33 cellular contexts compared by ENCODE assay signal in the genomic region with DNA sequence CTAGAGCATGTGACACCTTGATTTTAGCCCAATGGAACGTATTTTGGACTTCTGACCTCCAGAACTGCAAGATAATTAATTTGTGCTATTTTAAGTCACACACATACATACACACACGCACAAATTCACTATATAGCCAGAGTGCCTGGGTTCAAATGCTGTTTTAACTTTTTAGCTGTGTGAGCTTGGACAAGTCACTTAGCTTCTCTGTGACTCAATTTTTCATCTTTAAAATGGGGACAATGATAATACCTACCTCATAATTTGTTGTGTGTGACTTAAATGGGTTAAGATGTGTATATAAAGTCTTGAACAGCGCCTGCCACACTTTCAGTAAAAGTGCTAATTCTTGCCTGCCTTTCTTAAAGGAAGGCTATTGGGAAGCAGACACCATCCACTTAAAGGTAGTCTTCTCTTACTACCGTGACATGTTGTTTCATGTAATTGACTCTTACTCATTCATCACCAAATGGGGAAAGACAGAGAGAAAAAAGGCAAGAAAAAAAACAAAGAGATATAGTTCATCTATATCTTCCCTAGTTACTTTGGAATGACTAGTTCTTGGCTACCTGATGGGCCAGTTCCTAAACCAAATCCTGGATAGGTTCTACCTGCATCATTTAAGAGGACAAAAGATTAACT. TPM values are rescaled to one million over a fixed set of nuclear protein-coding genes. Genes with fewer than 3 reads are reported as not detected.
DNase-seq lines count a peak whose midpoint lies in the region; ATAC-seq, FAIRE-seq and TF ChIP-seq lines count a peak whose summit lies in the region.
"Had no signal": no experiment of that assay in that cellular context is flagged by ENCODE, and none has a peak within 500 bp of the region (broad histone marks: within the 10 kb centered on the region; RNA-seq: fewer than 3 reads in every experiment).

No MANE protein-coding gene starts in this region.

- no peaks in the 10 kb centered on the region; the same call in 2 of the 3 replicates for H3K79me2 ChIP-seq in K562 (ENCODE audit: control insufficient read depth, insufficient read depth, low read length)

- H3K27ac ChIP-seq in CD8-positive, alpha-beta memory T cell (ENCODE audit: low read depth, low read length) = no peak overlapping the region
- H3K27ac ChIP-seq in K562 (ENCODE audit: extremely low read depth, low read depth, low read length) (no peak overlapping the region), prostate gland (no peak overlapping the region)
- no peak overlapping the region for H3K27ac ChIP-seq in naive thymus-derived CD4-positive, alpha-beta T cell (ENCODE audit: low read depth, low read length)
- H3K27ac ChIP-seq: ascending aorta, coronary artery, psoas muscle, sigmoid colon had no signal

- H3K9ac ChIP-seq in K562 (ENCODE audit: insufficient read depth in 1 of 2, low read depth in 2 of 2, low read length in 2 of 2) = no peak overlapping the region

- no peaks in the 10 kb centered on the region for H3K27me3 Mint-ChIP-seq in activated T-cell treated with anti-CD3 and anti-CD28 coated beads, Interleukin-2, amount 50 U/mL, for 24 hours
- no peaks in the 10 kb centered on the region for H3K27me3 Mint-ChIP-seq in activated T-cell treated with anti-CD3 and anti-CD28 coated beads, Interleukin-2, amount 50 U/mL, for 4 hours (ENCODE audit: low read depth)
- H3K27me3 Mint-ChIP-seq in CD8-positive, alpha-beta memory T cell = peaks cover 0 to 1% of the 10 kb centered on the region in 2 donors
- no peaks in the 10 kb centered on the region for H3K27me3 Mint-ChIP-seq in naive thymus-derived CD4-positive, alpha-beta T cell

- TF ChIP-seq CTCF in K562 (IDR thresholded peaks at IDR 0.05 in 2 of 3, conservative IDR thresholded peaks at IDR 0.05 in 1 of 3; ENCODE audit: insufficient read depth in 2 of 3, low read depth in 1 of 3, low read length in 3 of 3) (no peak), prostate gland (IDR thresholded peaks at IDR 0.05) (no peak)

- H3K27ac Mint-ChIP-seq in activated T-cell treated with anti-CD3 and anti-CD28 coated beads, Interleukin-2, amount 50 U/mL, for 24 hours = peak overlapping the region; percentile 87
- peak overlapping the region in 7 of 8 donors; percentile 0 to 87 (median 37) for H3K27ac Mint-ChIP-seq in CD8-positive, alpha-beta memory T cell
- peak overlapping the region in 8 of 9 donors; percentile 18 to 91 (median 78) for H3K27ac Mint-ChIP-seq in naive thymus-derived CD4-positive, alpha-beta T cell

- peaks cover 8% of the 10 kb centered on the region for H3K9me3 ChIP-seq in CD8-positive, alpha-beta memory T cell (ENCODE audit: low read length)
- no peaks in the 10 kb centered on the region for H3K9me3 ChIP-seq in K562 (replicated peaks; ENCODE audit: control insufficient read depth, insufficient read depth, low read depth, low read length)
- H3K9me3 ChIP-seq in naive thymus-derived CD4-positive, alpha-beta T cell (ENCODE audit: control insufficient read depth in 2 of 3, low read length in 3 of 3) = peaks cover 0 to 19% (median 0%) of the 10 kb centered on the region in 3 experiments
- H3K9me3 ChIP-seq in prostate gland = no peaks in the 10 kb centered on the region
- H3K9me3 ChIP-seq: ascending aorta, psoas muscle, sigmoid colon, tibial nerve had no signal

- no TSS peak for BruUV-seq in K562 (replicated peaks; lab: Mats Ljungman, UMichigan)

- peaks cover 89% of the 10 kb centered on the region for H3K36me3 Mint-ChIP-seq in activated T-cell treated with anti-CD3 and anti-CD28 coated beads, Interleukin-2, amount 50 U/mL, for 24 hours (ENCODE audit: low read depth)
- H3K36me3 Mint-ChIP-seq in activated T-cell treated with anti-CD3 and anti-CD28 coated beads, Interleukin-2, amount 50 U/mL, for 4 hours (ENCODE audit: insufficient read depth) = peaks cover 59% of the 10 kb centered on the region
- peaks cover 41 to 70% (median 61%) of the 10 kb centered on the region in 3 donors for H3K36me3 Mint-ChIP-seq in CD8-positive, alpha-beta memory T cell
- H3K36me3 Mint-ChIP-seq in naive thymus-derived CD4-positive, alpha-beta T cell = peaks cover 34 to 77% (median 65%) of the 10 kb centered on the region in 5 donors

- no peaks in the 10 kb centered on the region for H3K9me1 ChIP-seq in K562 (ENCODE audit: control insufficient read depth, insufficient read depth, low read length)

- DNase-seq in activated T-cell treated with anti-CD3 and anti-CD28 coated beads, Interleukin-2, amount 50 U/mL, for 24 hours = no peak
- no peak for DNase-seq in activated T-cell treated with anti-CD3 and anti-CD28 coated beads, Interleukin-2, amount 50 U/mL, for 4 hours
- DNase-seq in CD8-positive, alpha-beta memory T cell = no peak
- DNase-seq in K562 (ENCODE audit: extremely low read depth in 1 of 4, low spot score in 3 of 4) (no peak), prostate gland (ENCODE audit: low spot score) (no peak), GM19238 (ENCODE audit: insufficient read length, low spot score) (no peak)
- DNase-seq in naive thymus-derived CD4-positive, alpha-beta T cell = no peak
- DNase-seq: activated CD4-positive, CD25-positive, alpha-beta regulatory T cell treated with anti-CD3 and anti-CD28 coated beads, Interleukin-2, amount 50 U/mL, for 72 hours; activated naive CD4-positive, alpha-beta T cell; activated T-cell treated with anti-CD3 and anti-CD28 coated beads, Interleukin-2, amount 50 U/mL, for 48 hours; AML-193; effector CD8-positive, alpha-beta T cell; erythroblast; glutamatergic neuron; H9; Kasumi-1; mesenchymal stem cell; NCI-H146; psoas muscle; Right ventricle myocardium superior; sigmoid colon; stimulated activated CD4-positive, alpha-beta T cell treated with anti-CD3 and anti-CD28 coated beads, Interleukin-12 subunit alpha, Interleukin-12 subunit beta, amount 100 ng/mL, for 4 hours; stimulated activated CD4-positive, alpha-beta T cell treated with anti-CD3 and anti-CD28 coated beads, Interleukin-2, amount 100 ng/mL, for 48 hours; T-helper 2 cell had no signal

- H3K9me3 Mint-ChIP-seq in activated T-cell treated with anti-CD3 and anti-CD28 coated beads, Interleukin-2, amount 50 U/mL, for 24 hours = peaks cover 41% of the 10 kb centered on the region
- peaks cover 35% of the 10 kb centered on the region for H3K9me3 Mint-ChIP-seq in activated T-cell treated with anti-CD3 and anti-CD28 coated beads, Interleukin-2, amount 50 U/mL, for 4 hours
- peaks cover 19 to 60% (median 50%) of the 10 kb centered on the region in 5 donors for H3K9me3 Mint-ChIP-seq in CD8-positive, alpha-beta memory T cell
- H3K9me3 Mint-ChIP-seq in naive thymus-derived CD4-positive, alpha-beta T cell = peaks cover 11 to 67% (median 42%) of the 10 kb centered on the region in 11 donors

- H3K36me3 ChIP-seq in CD8-positive, alpha-beta memory T cell (ENCODE audit: insufficient read depth, low read length) = peaks cover 5% of the 10 kb centered on the region
- H3K36me3 ChIP-seq in K562 (ENCODE audit: control insufficient read depth, insufficient read depth, low read length) = peaks cover 14% of the 10 kb centered on the region
- peaks cover 0 to 18% (median 0%) of the 10 kb centered on the region in 3 experiments for H3K36me3 ChIP-seq in naive thymus-derived CD4-positive, alpha-beta T cell (ENCODE audit: control insufficient read depth in 2 of 3, insufficient read depth in 3 of 3, low read length in 3 of 3)
- no peaks in the 10 kb centered on the region for H3K36me3 ChIP-seq in prostate gland

- H3K4me3 ChIP-seq in CD8-positive, alpha-beta memory T cell (ENCODE audit: low read length) = no peak overlapping the region
- H3K4me3 ChIP-seq in K562 (no peak overlapping the region), prostate gland (no peak overlapping the region)
- no peak overlapping the region for H3K4me3 ChIP-seq in naive thymus-derived CD4-positive, alpha-beta T cell (ENCODE audit: low read length)
- H3K4me3 ChIP-seq: ascending aorta, coronary artery, psoas muscle, sigmoid colon, tibial nerve had no signal

- POLR2A ChIA-PET in CD8-positive, alpha-beta memory T cell (lab: Charles Lee) = no interaction called here
- POLR2A ChIA-PET in K562 (lab: Yijun Ruan, JAX) = interaction anchor here (0.7 kb wide), 1 partner anchor 9 kb away, joined by 3 read pairs; no protein-coding TSS in a partner anchor
- POLR2A ChIA-PET in naive thymus-derived CD4-positive, alpha-beta T cell (lab: Charles Lee) = interaction anchor here (1.5 kb wide), 1 partner anchor 9 kb away, joined by 4 read pairs; no protein-coding TSS in a partner anchor

- no peaks in the 10 kb centered on the region for H3K27me3 ChIP-seq in CD8-positive, alpha-beta memory T cell (ENCODE audit: insufficient read depth, low read length, poor library complexity, severe bottlenecking)
- H3K27me3 ChIP-seq in K562 (ENCODE audit: control insufficient read depth in 2 of 2, insufficient read depth in 2 of 2, low read length in 2 of 2) = no peaks in the 10 kb centered on the region
- no peaks in the 10 kb centered on the region for H3K27me3 ChIP-seq in naive thymus-derived CD4-positive, alpha-beta T cell (ENCODE audit: control insufficient read depth in 2 of 2, insufficient read depth in 2 of 2, low read length in 2 of 2)
- no peaks in the 10 kb centered on the region for H3K27me3 ChIP-seq in prostate gland (replicated peaks; ENCODE audit: insufficient read depth)
- H3K27me3 ChIP-seq: ascending aorta, sigmoid colon, tibial nerve had no signal

- no peak for TF ChIP-seq RAD21 in K562 (CRISPR knock-in tag; conservative IDR thresholded peaks at IDR 0.05 in 1 of 2, IDR thresholded peaks at IDR 0.05 in 1 of 2)

- TF ChIP-seq POLR2A in K562 (conservative IDR thresholded peaks at IDR 0.05) = no peak
- TF ChIP-seq POLR2A in prostate gland (IDR thresholded peaks at IDR 0.05) = no peak

- WGBS in K562 (ENCODE audit: insufficient coverage, low coverage, missing lambda C conversion rate) = 89% methylated on average over 4 of the region's 4 CpGs
- WGBS in prostate gland = 98% methylated on average over 4 of the region's 4 CpGs

- intact Hi-C loops in K562 (cut with micrococcal nuclease) (no loop called here), prostate gland (cut with DNase I) (no loop called here)
- intact Hi-C loops in naive thymus-derived CD4-positive, alpha-beta T cell (cut with micrococcal nuclease) = no loop called here

- H3K4me1 ChIP-seq in CD8-positive, alpha-beta memory T cell (ENCODE audit: insufficient read depth, low read length) = peaks cover 28% of the 10 kb centered on the region
- H3K4me1 ChIP-seq in K562 (replicated peaks in 1 of 2; ENCODE audit: control insufficient read depth in 2 of 2, insufficient read depth in 2 of 2, low read length in 2 of 2) (peaks cover 9 to 10% of the 10 kb centered on the region in 2 experiments; a peak in 3 of 5 replicates), prostate gland (replicated peaks) (no peaks in the 10 kb centered on the region)
- peaks cover 25 to 27% of the 10 kb centered on the region in 2 donors for H3K4me1 ChIP-seq in naive thymus-derived CD4-positive, alpha-beta T cell (ENCODE audit: control insufficient read depth in 2 of 2, insufficient read depth in 2 of 2, low read length in 2 of 2)
- H3K4me1 ChIP-seq: ascending aorta had no signal

- peaks cover 80% of the 10 kb centered on the region for H3K4me1 Mint-ChIP-seq in activated T-cell treated with anti-CD3 and anti-CD28 coated beads, Interleukin-2, amount 50 U/mL, for 24 hours (ENCODE audit: low read depth)
- peaks cover 62% of the 10 kb centered on the region for H3K4me1 Mint-ChIP-seq in activated T-cell treated with anti-CD3 and anti-CD28 coated beads, Interleukin-2, amount 50 U/mL, for 4 hours (ENCODE audit: low read depth)
- peaks cover 53 to 83% (median 66%) of the 10 kb centered on the region in 3 donors for H3K4me1 Mint-ChIP-seq in CD8-positive, alpha-beta memory T cell
- peaks cover 25 to 83% (median 69%) of the 10 kb centered on the region in 7 donors for H3K4me1 Mint-ChIP-seq in naive thymus-derived CD4-positive, alpha-beta T cell

- ATAC-seq in activated T-cell treated with anti-CD3 and anti-CD28 coated beads, Interleukin-2, amount 50 U/mL, for 4 hours = no peak
- ATAC-seq in K562 (no peak), GM18907 (IDR thresholded peaks at IDR 0.05; ENCODE audit: unreplicated experiment) (no peak)
- no peak for ATAC-seq in naive thymus-derived CD4-positive, alpha-beta T cell
- ATAC-seq: HepG2, left lobe of liver, Panc1, psoas muscle had no signal

- H3K4me3 Mint-ChIP-seq in activated T-cell treated with anti-CD3 and anti-CD28 coated beads, Interleukin-2, amount 50 U/mL, for 24 hours = no peak overlapping the region
- H3K4me3 Mint-ChIP-seq in activated T-cell treated with anti-CD3 and anti-CD28 coated beads, Interleukin-2, amount 50 U/mL, for 4 hours = no peak overlapping the region
- peak overlapping the region in 1 of 7 donors; percentile 16 for H3K4me3 Mint-ChIP-seq in CD8-positive, alpha-beta memory T cell
- peak overlapping the region in 1 of 10 donors; percentile 74 for H3K4me3 Mint-ChIP-seq in naive thymus-derived CD4-positive, alpha-beta T cell
- H3K4me3 Mint-ChIP-seq: H9 had no signal

- H2AFZ ChIP-seq in K562 (ENCODE audit: low read depth, low read length) = no peak overlapping the region

- no peak for TF ChIP-seq EP300 in K562 (IDR thresholded peaks at IDR 0.05; ENCODE audit: low read length)

- CTCF ChIA-PET in CD8-positive, alpha-beta memory T cell (lab: Charles Lee) = no interaction called here
- CTCF ChIA-PET in K562 (lab: Yijun Ruan, JAX; ENCODE audit: low intra/inter-chr PET ratio) = no interaction called here
- CTCF ChIA-PET in naive thymus-derived CD4-positive, alpha-beta T cell (lab: Charles Lee) = no interaction called here

- in situ Hi-C loops in K562 (cut with MboI) = no loop called here

- no peak overlapping the region for H3K4me2 ChIP-seq in K562 (ENCODE audit: insufficient read depth, low read length)

- no peak for FAIRE-seq in K562 (lab: Jason Lieb, UNC)
- FAIRE-seq: A204.1, HepG2, islet of Langerhans had no signal

- H4K20me1 ChIP-seq in K562 (replicated peaks; ENCODE audit: control insufficient read depth, insufficient read depth, low read length) = no peaks in the 10 kb centered on the region

RNA-seq across cellular contexts. Expression of a gene that starts 56.3 kb away (rescaled TPM):
- 10 to 100 TPM; 37.7 to 48.9 (median 46.3) TPM for total RNA-seq in activated T-cell treated with anti-CD3 and anti-CD28 coated beads, Interleukin-2, amount 50 U/mL, for 4 hours
- total RNA-seq in CD8-positive, alpha-beta memory T cell = 10 to 100 TPM; 47.0 to 47.4 TPM
- polyA plus RNA-seq in CD8-positive, alpha-beta memory T cell = 12.7 TPM
- total RNA-seq in K562 (2011; cell fraction: chromatin; rRNA removed; ENCODE audit: low replicate concordance) = 26.7 and 40.9 TPM in 2 replicates
- 7.3 and 9.2 TPM in 2 replicates for total RNA-seq in K562 (2011; cell fraction: nucleolus; rRNA removed)
- total RNA-seq in K562 (2011; cell fraction: nucleoplasm; rRNA removed) = 23.0 and 38.4 TPM in 2 replicates
- total RNA-seq in K562 (2014; rRNA removed) = 7.2 and 7.4 TPM in 2 replicates
- 17.1 and 19.5 TPM in 2 replicates for total RNA-seq in K562 (2014; rRNA removed; fragmentation: Illumina TruSeq; extraction: Trizol)
- 14.0 and 14.6 TPM in 2 replicates for total RNA-seq in K562 (2015; rRNA removed; fragmentation: Illumina TruSeq; extraction: Trizol)
- total RNA-seq in K562 (2021) = 14.0 and 15.1 TPM in 2 replicates
- 6.0 and 7.2 TPM in 2 replicates for polyA plus RNA-seq in K562 (2011; rRNA removed)
- polyA plus RNA-seq in K562 (2011; cell fraction: cytosol; rRNA removed) = 1.7 and 3.6 TPM in 2 replicates
- 8.3 and 9.2 TPM in 2 replicates for polyA plus RNA-seq in K562 (2011; cell fraction: nucleus; rRNA removed)
- polyA plus RNA-seq in K562 (2012) = 2.9 and 3.0 TPM in 2 replicates
- polyA plus RNA-seq in K562 (2014; fragmentation: Illumina TruSeq; extraction: Trizol) = 5.5 and 5.8 TPM in 2 replicates
- polyA plus RNA-seq in K562 (2014; fragmentation: Nextera tagmentation; extraction: Ambion mirVana) = 1 to 10 TPM; 4.3 to 9.3 TPM
- 3.5 and 3.6 TPM in 2 replicates for polyA plus RNA-seq in K562 (2014; rRNA removed)
- 13.4 and 14.2 TPM in 2 replicates for polyA minus RNA-seq in K562 (2011; rRNA and poly(A)+ RNA removed)
- polyA minus RNA-seq in K562 (2011; cell fraction: cytosol; rRNA and poly(A)+ RNA removed) = 9.3 and 12.6 TPM in 2 replicates
- 6.5 and 9.0 TPM in 2 replicates for polyA minus RNA-seq in K562 (2011; cell fraction: nucleus; rRNA and poly(A)+ RNA removed)
- total RNA-seq in naive thymus-derived CD4-positive, alpha-beta T cell = 10 to 100 TPM; 29.9 to 44.5 (median 38.8) TPM
- polyA plus RNA-seq in naive thymus-derived CD4-positive, alpha-beta T cell = 10 to 100 TPM in 1 of 2 donors, 1 to 10 TPM in 1; 9.0 to 12.9 TPM
- 10 to 100 TPM; 19.8 to 31.0 TPM for total RNA-seq in prostate gland

RNA-seq across cellular contexts. Expression of a gene that starts 57.6 kb away (rescaled TPM):
- 1 to 10 TPM; 4.5 to 6.0 (median 5.8) TPM for total RNA-seq in activated T-cell treated with anti-CD3 and anti-CD28 coated beads, Interleukin-2, amount 50 U/mL, for 4 hours
- 10 to 100 TPM; 11.5 to 12.9 TPM for total RNA-seq in CD8-positive, alpha-beta memory T cell
- polyA plus RNA-seq in CD8-positive, alpha-beta memory T cell = 3.2 TPM
- 22.5 and 64.7 TPM in 2 replicates for total RNA-seq in K562 (2011; cell fraction: chromatin; rRNA removed; ENCODE audit: low replicate concordance)
- total RNA-seq in K562 (2011; cell fraction: nucleolus; rRNA removed) = 18.0 and 20.9 TPM in 2 replicates
- 37.9 and 70.1 TPM in 2 replicates for total RNA-seq in K562 (2011; cell fraction: nucleoplasm; rRNA removed)
- total RNA-seq in K562 (2014; rRNA removed) = 8.5 and 9.1 TPM in 2 replicates
- total RNA-seq in K562 (2014; rRNA removed; fragmentation: Illumina TruSeq; extraction: Trizol) = 27.7 and 29.4 TPM in 2 replicates
- 25.0 and 26.0 TPM in 2 replicates for total RNA-seq in K562 (2015; rRNA removed; fragmentation: Illumina TruSeq; extraction: Trizol)
- total RNA-seq in K562 (2021) = 16.8 and 17.0 TPM in 2 replicates
- 29.7 and 40.7 TPM in 2 replicates for polyA plus RNA-seq in K562 (2011; rRNA removed)
- polyA plus RNA-seq in K562 (2011; cell fraction: cytosol; rRNA removed) = 7.8 and 12.4 TPM in 2 replicates
- polyA plus RNA-seq in K562 (2011; cell fraction: nucleus; rRNA removed) = 28.9 and 33.0 TPM in 2 replicates
- polyA plus RNA-seq in K562 (2012) = 15.7 and 21.4 TPM in 2 replicates
- 20.4 and 21.2 TPM in 2 replicates for polyA plus RNA-seq in K562 (2014; fragmentation: Illumina TruSeq; extraction: Trizol)
- 10 to 100 TPM; 30.5 to 38.6 TPM for polyA plus RNA-seq in K562 (2014; fragmentation: Nextera tagmentation; extraction: Ambion mirVana)
- 14.1 and 17.9 TPM in 2 replicates for polyA plus RNA-seq in K562 (2014; rRNA removed)
- 25.9 and 28.3 TPM in 2 replicates for polyA minus RNA-seq in K562 (2011; rRNA and poly(A)+ RNA removed)
- 6.7 and 13.1 TPM in 2 replicates for polyA minus RNA-seq in K562 (2011; cell fraction: cytosol; rRNA and poly(A)+ RNA removed)
- 19.9 and 35.4 TPM in 2 replicates for polyA minus RNA-seq in K562 (2011; cell fraction: nucleus; rRNA and poly(A)+ RNA removed)
- 1 to 10 TPM; 1.5 to 4.6 (median 3.2) TPM for total RNA-seq in naive thymus-derived CD4-positive, alpha-beta T cell
- polyA plus RNA-seq in naive thymus-derived CD4-positive, alpha-beta T cell = 1 to 10 TPM; 2.3 to 3.7 TPM
- 10 to 100 TPM; 11.8 to 17.5 TPM for total RNA-seq in prostate gland

Comparison
In these comparisons a context has a peak if more than half of its experiments do, and no peak if none do; other contexts are left out.
1. H3K27ac Mint-ChIP-seq: peak in every context shown above with its lines; median percentile 87 in activated T-cell treated with anti-CD3 and anti-CD28 coated beads, Interleukin-2, amount 50 U/mL, for 24 hours; 78 in naive thymus-derived CD4-positive, alpha-beta T cell; 37 in CD8-positive, alpha-beta memory T cell.